In genomic region chr22:31637375-31637937, GRCh38 we compare ENCODE assay signal across 9 cellular contexts. TPM values are rescaled to one million over a fixed set of nuclear protein-coding genes. Genes with fewer than 3 reads are reported as not detected.
DNase-seq lines count a peak whose midpoint lies in the region; ATAC-seq and TF ChIP-seq lines count a peak whose summit lies in the region.
"Had no signal": no experiment of that assay in that cellular context is flagged by ENCODE, and none has a peak within 500 bp of the region (broad histone marks: within the 10 kb centered on the region; RNA-seq: fewer than 3 reads in every experiment).

No MANE protein-coding gene starts in this region.

- peak; percentile 13 for DNase-seq in stimulated activated CD4-positive, alpha-beta T cell treated with anti-CD3 and anti-CD28 coated beads, Interleukin-15, amount 100 ng/mL, for 24 hours
- no peak for DNase-seq in stimulated activated CD4-positive, alpha-beta T cell treated with anti-CD3 and anti-CD28 coated beads, Interleukin-12 subunit alpha, Interleukin-12 subunit beta, amount 100 ng/mL, for 4 hours
- DNase-seq in caudate nucleus (lab: John Stamatoyannopoulos, UW) (no peak), omental fat pad (ENCODE audit: low spot score) (no peak), HFFc6 (no peak), mesothelial cell of epicardium (ENCODE audit: low spot score in 2 of 2, unreplicated experiment in 2 of 2) (no peak)

- H3K4me1 Mint-ChIP-seq in HFFc6 (ENCODE audit: low read depth) = peaks cover 14% of the 10 kb centered on the region
- H3K4me1 Mint-ChIP-seq in mesothelial cell of epicardium = peaks cover 2% of the 10 kb centered on the region

- TF ChIP-seq CTCF in omental fat pad (IDR thresholded peaks at IDR 0.05) (no peak), HFFc6 (IDR thresholded peaks at IDR 0.05) (no peak), mesothelial cell of epicardium (IDR thresholded peaks at IDR 0.05; ENCODE audit: unreplicated experiment) (no peak)

- H3K9me3 Mint-ChIP-seq in HFFc6 (no peaks in the 10 kb centered on the region), mesothelial cell of epicardium (no peaks in the 10 kb centered on the region)

- peak overlapping the region; percentile 77 for H3K27ac ChIP-seq in caudate nucleus (ENCODE audit: low read depth, low read length)
- H3K27ac ChIP-seq: C4-2B had no signal

- H3K4me3 Mint-ChIP-seq in HFFc6 (no peak overlapping the region), mesothelial cell of epicardium (no peak overlapping the region)

- ATAC-seq in HG03571 (IDR thresholded peaks at IDR 0.05; ENCODE audit: unreplicated experiment) (peak; percentile 53), omental fat pad (ENCODE audit: low FRiP score) (peak; percentile 22)
- ATAC-seq in activated CD4-positive, CD25-positive, alpha-beta regulatory T cell treated with anti-CD3 and anti-CD28 coated beads, Interleukin-2, amount 50 U/mL, for 24 hours = no peak

- H3K27ac Mint-ChIP-seq in HFFc6 = no peak overlapping the region
- no peak overlapping the region for H3K27ac Mint-ChIP-seq in mesothelial cell of epicardium

- H3K27me3 Mint-ChIP-seq in HFFc6 (ENCODE audit: insufficient read depth) (no peaks in the 10 kb centered on the region; the same call in 1 of the 2 replicates), mesothelial cell of epicardium (ENCODE audit: low read depth) (no peaks in the 10 kb centered on the region)

- H3K36me3 Mint-ChIP-seq in HFFc6 (ENCODE audit: low read depth) (peaks cover 4% of the 10 kb centered on the region; the same call in 1 of the 2 replicates), mesothelial cell of epicardium (peaks cover 6% of the 10 kb centered on the region)

RNA-seq across cellular contexts. Expression of gene PISD, which starts 24.6 kb away (rescaled TPM):
- 100 to 1,000 TPM in 3 of 4 donors, 10 to 100 TPM in 1; 55.2 to 165 (median 122) TPM for total RNA-seq in omental fat pad
- 10 to 100 TPM; 38.4 to 47.3 (median 43.3) TPM for total RNA-seq in HFFc6 (2021; fragmentation: NEBNext Ultra II Directional; extraction: Animal tissue kit (Norgen Biotek cat#: 25700))
- total RNA-seq in mesothelial cell of epicardium = 40.4 to 43.8 TPM (median 41.8 TPM) in 3 replicates

Comparison
In these comparisons a context has a peak if more than half of its experiments do, and no peak if none do; other contexts are left out.
1. ATAC-seq: peak in HG03571 (single experiment) and omental fat pad (single experiment); none in activated CD4-positive, CD25-positive, alpha-beta regulatory T cell treated with anti-CD3 and anti-CD28 coated beads, Interleukin-2, amount 50 U/mL, for 24 hours (0 of 2).